8 cellular contexts compared by ENCODE assay signal in the genomic region with DNA sequence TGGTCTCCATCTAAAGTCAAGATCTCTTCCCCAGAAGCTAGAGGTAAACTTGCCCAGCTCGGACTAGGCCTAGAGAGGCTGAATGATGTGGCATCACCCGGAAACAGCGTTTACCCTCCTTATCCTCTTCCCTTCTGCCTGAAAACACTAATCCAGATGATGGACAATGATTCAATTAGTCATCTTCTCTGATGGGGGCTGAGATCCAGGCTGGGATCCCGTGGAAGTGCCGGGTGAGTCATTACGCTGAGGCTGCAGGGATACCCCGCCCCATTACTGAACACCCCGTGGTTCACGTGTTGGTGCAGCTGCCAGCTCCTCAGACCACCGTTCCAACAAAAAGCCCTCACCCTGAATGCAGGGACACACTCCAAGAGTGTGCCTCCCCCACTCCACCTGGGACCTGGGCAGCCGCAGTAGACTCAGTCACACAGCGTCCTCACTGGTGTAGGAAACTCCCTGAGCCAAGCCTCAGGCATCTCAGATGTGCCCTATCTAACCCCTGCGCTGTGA. TPM values are rescaled to one million over a fixed set of nuclear protein-coding genes. Genes with fewer than 3 reads are reported as not detected.
A peak's percentile ranks its signal among the peaks of the same experiment; 100 is the strongest.
DNase-seq lines count a peak whose midpoint lies in the region; TF ChIP-seq lines count a peak whose summit lies in the region.

No MANE protein-coding gene starts in this region.

- DNase-seq in AG09309 (ENCODE audit: low read depth) (peak; percentile 77), HS-27A (ENCODE audit: low read depth) (peak; percentile 86), fibroblast of the conjunctiva (ENCODE audit: low read depth) (peak; percentile 84), posterior vena cava (ENCODE audit: low spot score) (peak; percentile 92), SIG-M5 treated with dmso at 0.1 percent for 504 hours (lab: John Stamatoyannopoulos, UW; ENCODE audit: unreplicated experiment) (no peak), NCI-H510A (lab: John Stamatoyannopoulos, UW) (no peak), NCI-H526 (lab: John Stamatoyannopoulos, UW) (no peak)
- no peak for DNase-seq in activated T-helper 1 cell treated with anti-CD3 and anti-CD28 coated beads, Interleukin-12 subunit alpha, Interleukin-12 subunit beta, Interleukin-2, Interleukin-4 antibody, amounts not matched to agents 30 ng/mL and 10 ng/mL and 1 ng/mL, durations not matched to agents 14 hours and 24 hours and 36 hours (ENCODE audit: low spot score)

- intact Hi-C loops in activated T-helper 1 cell treated with anti-CD3 and anti-CD28 coated beads, Interleukin-12 subunit alpha, Interleukin-12 subunit beta, Interleukin-2, Interleukin-4 antibody, amounts not matched to agents 30 ng/mL and 10 ng/mL and 1 ng/mL, durations not matched to agents 14 hours and 24 hours and 36 hours (cut with micrococcal nuclease), result loop anchor here (1.0 to 2.0 kb wide), 3 partner anchors 35 to 137 kb away; partner anchors contain the start of genes CHTOP and ILF2
- intact Hi-C loops in posterior vena cava (cut with DNase I), result loop anchor here (5.0 kb wide), 1 partner anchor 34 kb away; the partner anchor contains the start of gene S100A2 (in 2 of the 2)

- H3K27me3 Mint-ChIP-seq in activated T-helper 1 cell treated with anti-CD3 and anti-CD28 coated beads, Interleukin-12 subunit alpha, Interleukin-12 subunit beta, Interleukin-2, Interleukin-4 antibody, amounts not matched to agents 30 ng/mL and 10 ng/mL and 1 ng/mL, durations not matched to agents 14 hours and 24 hours and 36 hours (ENCODE audit: insufficient read depth), result no peaks in the 10 kb centered on the region

- H3K36me3 Mint-ChIP-seq in activated T-helper 1 cell treated with anti-CD3 and anti-CD28 coated beads, Interleukin-12 subunit alpha, Interleukin-12 subunit beta, Interleukin-2, Interleukin-4 antibody, amounts not matched to agents 30 ng/mL and 10 ng/mL and 1 ng/mL, durations not matched to agents 14 hours and 24 hours and 36 hours (ENCODE audit: low read depth), result peaks cover 12% of the 10 kb centered on the region

- peak overlapping the region; percentile 62 for H3K27ac Mint-ChIP-seq in activated T-helper 1 cell treated with anti-CD3 and anti-CD28 coated beads, Interleukin-12 subunit alpha, Interleukin-12 subunit beta, Interleukin-2, Interleukin-4 antibody, amounts not matched to agents 30 ng/mL and 10 ng/mL and 1 ng/mL, durations not matched to agents 14 hours and 24 hours and 36 hours

- H3K9me3 Mint-ChIP-seq in activated T-helper 1 cell treated with anti-CD3 and anti-CD28 coated beads, Interleukin-12 subunit alpha, Interleukin-12 subunit beta, Interleukin-2, Interleukin-4 antibody, amounts not matched to agents 30 ng/mL and 10 ng/mL and 1 ng/mL, durations not matched to agents 14 hours and 24 hours and 36 hours, result no peaks in the 10 kb centered on the region

- H3K4me3 Mint-ChIP-seq in activated T-helper 1 cell treated with anti-CD3 and anti-CD28 coated beads, Interleukin-12 subunit alpha, Interleukin-12 subunit beta, Interleukin-2, Interleukin-4 antibody, amounts not matched to agents 30 ng/mL and 10 ng/mL and 1 ng/mL, durations not matched to agents 14 hours and 24 hours and 36 hours, result peak overlapping the region; percentile 91

- TF ChIP-seq CTCF in AG09309 (IDR thresholded peaks at IDR 0.05; ENCODE audit: control insufficient read depth, insufficient read depth, low read depth, low read length, missing control alignments), result no peak

- H3K4me3 ChIP-seq in AG09309 (ENCODE audit: control insufficient read depth, low read depth, low read length), result peak overlapping the region; percentile 71

- H3K4me1 Mint-ChIP-seq in activated T-helper 1 cell treated with anti-CD3 and anti-CD28 coated beads, Interleukin-12 subunit alpha, Interleukin-12 subunit beta, Interleukin-2, Interleukin-4 antibody, amounts not matched to agents 30 ng/mL and 10 ng/mL and 1 ng/mL, durations not matched to agents 14 hours and 24 hours and 36 hours (ENCODE audit: low read depth), result peaks cover 62% of the 10 kb centered on the region

RNA-seq across cellular contexts. Expression of gene S100A6, which starts 2.0 kb away (rescaled TPM):
- 154 and 159 TPM in 2 replicates for total RNA-seq in activated T-helper 1 cell treated with anti-CD3 and anti-CD28 coated beads, Interleukin-12 subunit alpha, Interleukin-12 subunit beta, Interleukin-2, Interleukin-4 antibody, amounts not matched to agents 30 ng/mL and 10 ng/mL and 1 ng/mL, durations not matched to agents 14 hours and 24 hours and 36 hours
- 1,000 to 10,000 TPM; 1,174 to 1,536 TPM for total RNA-seq in posterior vena cava

RNA-seq across cellular contexts. Expression of gene S100A5, which starts 7.0 kb away (rescaled TPM):
- 1.3 and 1.6 TPM in 2 replicates for total RNA-seq in activated T-helper 1 cell treated with anti-CD3 and anti-CD28 coated beads, Interleukin-12 subunit alpha, Interleukin-12 subunit beta, Interleukin-2, Interleukin-4 antibody, amounts not matched to agents 30 ng/mL and 10 ng/mL and 1 ng/mL, durations not matched to agents 14 hours and 24 hours and 36 hours
- not detected for total RNA-seq in posterior vena cava

RNA-seq across cellular contexts. Expression of gene S100A4, which starts 11.9 kb away (rescaled TPM):
- total RNA-seq in activated T-helper 1 cell treated with anti-CD3 and anti-CD28 coated beads, Interleukin-12 subunit alpha, Interleukin-12 subunit beta, Interleukin-2, Interleukin-4 antibody, amounts not matched to agents 30 ng/mL and 10 ng/mL and 1 ng/mL, durations not matched to agents 14 hours and 24 hours and 36 hours, result 165 and 167 TPM in 2 replicates
- total RNA-seq in posterior vena cava, result 100 to 1,000 TPM; 286 to 472 TPM

RNA-seq across cellular contexts. Expression of gene S100A3, which starts 15.3 kb away (rescaled TPM):
- not detected in 2 replicates for total RNA-seq in activated T-helper 1 cell treated with anti-CD3 and anti-CD28 coated beads, Interleukin-12 subunit alpha, Interleukin-12 subunit beta, Interleukin-2, Interleukin-4 antibody, amounts not matched to agents 30 ng/mL and 10 ng/mL and 1 ng/mL, durations not matched to agents 14 hours and 24 hours and 36 hours
- total RNA-seq in posterior vena cava, result 1 to 10 TPM; 4.1 to 8.3 TPM

RNA-seq across cellular contexts. Expression of gene S100A2, which starts 31.9 kb away (rescaled TPM):
- 0.21 and 1.1 TPM in 2 replicates for total RNA-seq in activated T-helper 1 cell treated with anti-CD3 and anti-CD28 coated beads, Interleukin-12 subunit alpha, Interleukin-12 subunit beta, Interleukin-2, Interleukin-4 antibody, amounts not matched to agents 30 ng/mL and 10 ng/mL and 1 ng/mL, durations not matched to agents 14 hours and 24 hours and 36 hours
- 1 to 10 TPM; 1.5 to 3.5 TPM for total RNA-seq in posterior vena cava

Comparison
In these comparisons a context has a peak if more than half of its experiments do, and no peak if none do; other contexts are left out.
1. DNase-seq: peak in AG09309 (single experiment), HS-27A (single experiment), fibroblast of the conjunctiva (single experiment) and posterior vena cava (single experiment); none in activated T-helper 1 cell treated with anti-CD3 and anti-CD28 coated beads, Interleukin-12 subunit alpha, Interleukin-12 subunit beta, Interleukin-2, Interleukin-4 antibody, amounts not matched to agents 30 ng/mL and 10 ng/mL and 1 ng/mL, durations not matched to agents 14 hours and 24 hours and 36 hours (single experiment), SIG-M5 treated with dmso at 0.1 percent for 504 hours (single experiment), NCI-H510A (single experiment) and NCI-H526 (0 of 2).